Comparison of ENCODE assay signal across 21 cellular contexts in genomic region chr13:34277971-34278370, GRCh38.
"Had no signal": no experiment of that assay in that cellular context is flagged by ENCODE, and none has a peak within 500 bp of the region (broad histone marks: within the 10 kb centered on the region; RNA-seq: fewer than 3 reads in every experiment).

No MANE protein-coding gene starts in this region.

- H3K27ac Mint-ChIP-seq: activated CD8-positive, alpha-beta T cell treated with anti-CD3 and anti-CD28 coated beads for 36 hours; activated naive CD4-positive, alpha-beta T cell treated with anti-CD3 and anti-CD28 coated beads, Interleukin-2, amount 50 U/mL, for 24 hours; activated T-helper 17 cell treated with anti-CD3 and anti-CD28 coated beads, Interleukin-2, amount 50 U/mL, for 72 hours; naive thymus-derived CD4-positive, alpha-beta T cell had no signal

- H3K36me3 Mint-ChIP-seq: activated naive CD4-positive, alpha-beta T cell treated with anti-CD3 and anti-CD28 coated beads, Interleukin-2, amount 50 U/mL, for 24 hours had no signal

- ATAC-seq: activated CD8-positive, alpha-beta T cell treated with anti-CD3 and anti-CD28 coated beads for 36 hours; activated T-cell treated with anti-CD3 and anti-CD28 coated beads, Interleukin-2, amount 50 U/mL, for 4 hours; activated T-helper 17 cell treated with anti-CD3 and anti-CD28 coated beads, Interleukin-2, amount 50 U/mL, for 72 hours; body of pancreas; gastrocnemius medialis; left cardiac atrium; left ventricle myocardium superior; naive thymus-derived CD4-positive, alpha-beta T cell; pancreas had no signal

- H3K4me1 Mint-ChIP-seq: activated naive CD4-positive, alpha-beta T cell treated with anti-CD3 and anti-CD28 coated beads, Interleukin-2, amount 50 U/mL, for 24 hours; activated T-helper 17 cell treated with anti-CD3 and anti-CD28 coated beads, Interleukin-2, amount 50 U/mL, for 72 hours; naive thymus-derived CD4-positive, alpha-beta T cell; neural crest cell had no signal

- DNase-seq: activated CD4-positive, alpha-beta T cell treated with anti-CD3 and anti-CD28 coated beads, Interleukin-2, amount 50 U/mL, for 1 hour; activated CD4-positive, CD25-positive, alpha-beta regulatory T cell treated with anti-CD3 and anti-CD28 coated beads, Interleukin-2, amount 50 U/mL, for 72 hours; activated CD8-positive, alpha-beta T cell treated with anti-CD3 and anti-CD28 coated beads for 36 hours; activated gamma-delta T cell treated with Interleukin-2 at 50 U/mL for 16 hours; activated T-cell treated with anti-CD3 and anti-CD28 coated beads, Interleukin-2, amount 50 U/mL, for 4 hours; aorta; body of pancreas; effector CD8-positive, alpha-beta T cell; gastrocnemius medialis; glutamatergic neuron; left cardiac atrium; left ventricle myocardium superior; naive thymus-derived CD4-positive, alpha-beta T cell; nucleus accumbens; pancreas; spleen; stimulated activated naive CD4-positive, alpha-beta T cell treated with Interleukin-2 at 50 U/mL for 16 hours; WERI-Rb-1 had no signal

- H3K4me3 Mint-ChIP-seq: activated CD8-positive, alpha-beta T cell treated with anti-CD3 and anti-CD28 coated beads for 36 hours; activated naive CD4-positive, alpha-beta T cell treated with anti-CD3 and anti-CD28 coated beads, Interleukin-2, amount 50 U/mL, for 24 hours; activated T-cell treated with anti-CD3 and anti-CD28 coated beads, Interleukin-2, amount 50 U/mL, for 4 hours; activated T-helper 17 cell treated with anti-CD3 and anti-CD28 coated beads, Interleukin-2, amount 50 U/mL, for 72 hours; naive thymus-derived CD4-positive, alpha-beta T cell; neural crest cell had no signal

- H3K27me3 Mint-ChIP-seq: activated CD8-positive, alpha-beta T cell treated with anti-CD3 and anti-CD28 coated beads for 36 hours; activated T-helper 17 cell treated with anti-CD3 and anti-CD28 coated beads, Interleukin-2, amount 50 U/mL, for 72 hours; naive thymus-derived CD4-positive, alpha-beta T cell had no signal

- H3K9me3 Mint-ChIP-seq: activated T-helper 17 cell treated with anti-CD3 and anti-CD28 coated beads, Interleukin-2, amount 50 U/mL, for 72 hours had no signal
